Comparison of ENCODE assay signal across 8 cellular contexts in the genomic region with DNA sequence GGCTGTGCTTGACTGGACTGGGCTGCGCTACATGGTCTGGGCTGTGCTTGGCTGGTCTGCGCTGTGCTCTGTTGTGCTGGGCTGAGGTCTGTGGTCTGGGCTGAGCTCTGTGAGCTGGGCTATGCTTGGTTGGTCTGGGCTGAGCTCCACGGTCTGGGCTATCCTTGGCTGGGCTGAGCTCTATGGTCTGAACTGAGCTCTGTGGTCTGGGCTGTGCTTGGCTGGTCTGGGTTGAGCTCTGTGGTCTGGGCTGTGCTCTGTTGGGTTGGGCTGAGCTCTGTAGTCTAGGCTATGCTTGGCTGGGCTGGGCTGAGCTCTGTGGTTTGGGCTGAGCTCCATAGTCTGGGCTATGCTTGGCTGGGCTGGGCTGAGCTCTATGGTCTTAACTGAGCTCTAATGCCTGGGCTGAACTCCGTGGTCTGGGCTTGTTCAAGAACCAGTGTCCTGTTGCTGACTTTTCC.
A peak's percentile ranks its signal among the peaks of the same experiment; 100 is the strongest.
DNase-seq lines count a peak whose midpoint lies in the region; ATAC-seq and TF ChIP-seq lines count a peak whose summit lies in the region.

No MANE protein-coding gene starts in this region.

- intact Hi-C loops in sciatic nerve (cut with DNase I) (no loop called here), vagina (cut with DNase I) (no loop called here)

- H3K4me1 ChIP-seq in vagina = peaks cover 27% of the 10 kb centered on the region

- ATAC-seq in GM18519 (IDR thresholded peaks at IDR 0.05; ENCODE audit: low FRiP score, unreplicated experiment) (peak; percentile 60), HG02938 (IDR thresholded peaks at IDR 0.05; ENCODE audit: unreplicated experiment) (peak; percentile 89), sciatic nerve (peak; percentile 83)

- DNase-seq in AG09319 (ENCODE audit: extremely low read depth, low read depth) = peak; percentile 65
- DNase-seq in NCI-H510A (lab: John Stamatoyannopoulos, UW) = peak; percentile 33
- DNase-seq in epithelial cell of proximal tubule (ENCODE audit: low read depth) = peak; percentile 52
- DNase-seq in sciatic nerve (ENCODE audit: low spot score) = peak; percentile 65
- no peak for DNase-seq in activated naive CD4-positive, alpha-beta T cell (lab: John Stamatoyannopoulos, UW)
- DNase-seq in vagina (ENCODE audit: extremely low spot score in 2 of 2) = no peak

- no peaks in the 10 kb centered on the region for H3K36me3 ChIP-seq in vagina

- H3K27ac ChIP-seq in vagina = no peak overlapping the region

- H3K4me3 ChIP-seq in epithelial cell of proximal tubule (ENCODE audit: low read depth, low read length) (no peak overlapping the region), vagina (no peak overlapping the region)

- no peak for TF ChIP-seq POLR2A in vagina (IDR thresholded peaks at IDR 0.05)

- no peaks in the 10 kb centered on the region for H3K27me3 ChIP-seq in vagina

- no peaks in the 10 kb centered on the region for H3K9me3 ChIP-seq in vagina

- TF ChIP-seq CTCF in AG09319 (IDR thresholded peaks at IDR 0.05; ENCODE audit: low read depth, low read length) = no peak
- no peak for TF ChIP-seq CTCF in epithelial cell of proximal tubule (conservative IDR thresholded peaks at IDR 0.05; ENCODE audit: low read depth, low read length)
- TF ChIP-seq CTCF in vagina (IDR thresholded peaks at IDR 0.05) = no peak

Comparison
In these comparisons a context has a peak if more than half of its experiments do, and no peak if none do; other contexts are left out.
1. DNase-seq: peak in AG09319 (single experiment), NCI-H510A (single experiment), epithelial cell of proximal tubule (single experiment) and sciatic nerve (single experiment); none in activated naive CD4-positive, alpha-beta T cell (0 of 4) and vagina (0 of 2).
2. Peak in every context shown above with its lines, with median percentiles within 50 percentile points of each other: ATAC-seq.